In the genomic region with DNA sequence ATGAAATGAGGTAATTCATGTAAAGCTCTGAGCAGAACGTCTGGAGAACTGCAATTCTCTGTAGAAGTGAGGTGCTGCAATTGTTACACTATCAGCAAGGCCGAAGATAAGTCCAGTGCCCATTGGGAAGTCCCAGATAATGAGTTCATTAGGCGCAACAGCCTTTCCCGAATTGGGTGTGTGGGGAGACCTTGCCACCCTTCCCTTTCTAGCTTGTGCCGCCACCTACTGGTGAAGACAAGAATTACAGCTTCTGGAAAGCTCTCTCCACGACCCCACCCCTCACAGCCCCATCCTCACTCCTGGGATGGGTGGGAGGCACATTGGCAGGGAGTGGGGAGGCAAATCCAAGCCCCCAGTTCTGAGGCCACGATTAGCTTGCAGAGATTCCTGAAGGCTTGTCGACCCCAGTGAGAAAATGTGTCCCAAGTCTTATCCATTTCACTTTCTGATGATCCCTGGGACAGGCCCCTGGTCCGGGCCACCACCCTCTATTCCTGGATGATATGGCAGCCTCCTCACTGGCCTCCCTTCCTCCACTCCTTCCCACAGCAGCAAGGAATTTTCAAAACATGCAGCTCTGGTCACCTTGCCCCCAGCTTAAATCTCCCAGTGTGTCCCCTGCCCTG, we compare ENCODE assay signal across 8 cellular contexts. TPM values are rescaled to one million over a fixed set of nuclear protein-coding genes. Genes with fewer than 3 reads are reported as not detected.
DNase-seq lines count a peak whose midpoint lies in the region; ATAC-seq, FAIRE-seq and TF ChIP-seq lines count a peak whose summit lies in the region.

No MANE protein-coding gene starts in this region.

- H3K36me3 ChIP-seq in ovary (no peaks in the 10 kb centered on the region), transverse colon (no peaks in the 10 kb centered on the region)

- FAIRE-seq in D721Med (lab: Jason Lieb, UNC): no peak

- H3K4me1 ChIP-seq in ovary (ENCODE audit: insufficient read depth) (peaks cover 20% of the 10 kb centered on the region), transverse colon (peaks cover 15 to 34% (median 27%) of the 10 kb centered on the region in 4 donors)

- TF ChIP-seq POLR2A in ovary (IDR thresholded peaks at IDR 0.05): no peak
- no peak for TF ChIP-seq POLR2A in transverse colon (IDR thresholded peaks at IDR 0.05)

- H3K4me3 ChIP-seq in ovary (no peak overlapping the region), transverse colon (no peak overlapping the region)

- in situ Hi-C loops in transverse colon (cut with MboI; ENCODE audit: low pct_ligation_motif_present in 1 of 4, low pct_unique_long_range_greater_than_20kb in 1 of 4, low sequenced_read_pairs in 3 of 4): loop anchor here in 1 of 4 donors (25.0 kb wide), 1 partner anchor 432 kb away; a partner anchor contains a TSS

- DNase-seq in D721Med (ENCODE audit: insufficient read length, low spot score) (peak; percentile 47), RKO (ENCODE audit: low spot score) (peak; percentile 37), germinal center (ENCODE audit: low spot score) (peak; percentile 56), ovary (peak; percentile 64 to 82 (median 70)), transverse colon (peak; percentile 78)
- DNase-seq in activated effector memory CD4-positive, alpha-beta T cell treated with Interleukin-2 at 50 U/mL for 16 hours: peak; percentile 14

- ATAC-seq in HG03432 (IDR thresholded peaks at IDR 0.05; ENCODE audit: unreplicated experiment) (peak; percentile 62), HG02870 (IDR thresholded peaks at IDR 0.05; ENCODE audit: unreplicated experiment) (no peak)

- no peaks in the 10 kb centered on the region for H3K9me3 ChIP-seq in ovary
- no peaks in the 10 kb centered on the region for H3K9me3 ChIP-seq in transverse colon

- intact Hi-C loops in ovary (cut with DNase I): loop anchor here (2.0 to 5.0 kb wide), 2 partner anchors 58 to 61 kb away; no protein-coding TSS in a partner anchor
- intact Hi-C loops in transverse colon (cut with DNase I; ENCODE audit: low total_unique reads): loop anchor here (2.0 kb wide), 1 partner anchor 61 kb away; no protein-coding TSS in a partner anchor

- WGBS in ovary, 3 donors: 8 to 12% (median 10%) methylated on average over 9 of the region's 9 CpGs
- 12% methylated on average over 9 of the region's 9 CpGs; no CpG with 5 or more reads in 1 of the 2 donors for WGBS in transverse colon (ENCODE audit: low coverage in 1 of 2), 2 donors

- TF ChIP-seq EP300 in ovary (IDR thresholded peaks at IDR 0.05) (no peak), transverse colon (IDR thresholded peaks at IDR 0.05; ENCODE audit: low read depth) (no peak)

- peak; percentile 90 for TF ChIP-seq CTCF in D721Med (IDR thresholded peaks at IDR 0.05; ENCODE audit: insufficient read depth, missing control alignments)
- peak; percentile 65 to 93 (median 92) for TF ChIP-seq CTCF in ovary (IDR thresholded peaks at IDR 0.05)
- TF ChIP-seq CTCF in transverse colon (IDR thresholded peaks at IDR 0.05): peak; percentile 93 to 96 (median 95)

- no peak overlapping the region for H3K27ac ChIP-seq in ovary
- peak overlapping the region; percentile 63 to 81 (median 77) for H3K27ac ChIP-seq in transverse colon

- no peaks in the 10 kb centered on the region for H3K27me3 ChIP-seq in ovary
- no peaks in the 10 kb centered on the region for H3K27me3 ChIP-seq in transverse colon

RNA-seq across cellular contexts. Expression of a gene that starts 36.4 kb away (rescaled TPM):
- 1 to 10 TPM in 1 of 7 donors, under 1 TPM in 1, not detected in 5; 0.36 to 6.3 TPM for total RNA-seq in ovary
- not detected for polyA plus RNA-seq in ovary
- total RNA-seq in transverse colon: 100 to 1,000 TPM; 243 to 431 (median 364) TPM

RNA-seq across cellular contexts. Expression of a gene that starts 53.0 kb away (rescaled TPM):
- total RNA-seq in ovary (10 to 100 TPM in 5 of 7 donors, 1 to 10 TPM in 2; 2.7 to 47.3 (median 14.4) TPM), transverse colon (10 to 100 TPM; 14.1 to 21.9 (median 16.0) TPM)
- polyA plus RNA-seq in ovary: 10 to 100 TPM; 14.0 to 19.9 TPM

Comparison
In these comparisons a context has a peak if more than half of its experiments do, and no peak if none do; other contexts are left out.
1. DNase-seq: peak in every context shown above with its lines; median percentile 78 in transverse colon; 70 in ovary; 56 in germinal center; 47 in D721Med; 37 in RKO; 14 in activated effector memory CD4-positive, alpha-beta T cell treated with Interleukin-2 at 50 U/mL for 16 hours.
2. H3K27ac ChIP-seq: peak in transverse colon (4 of 4); none in ovary (0 of 2).
3. RNA of a gene that starts 36.4 kb away (total RNA-seq): 243 to 431 TPM in transverse colon; 0.36 to 6.3 TPM in ovary; every median in the first group is over 10 times any median in the second.
4. Peak in every context shown above with its lines, with median percentiles within 50 percentile points of each other: CTCF ChIP-seq.